Comparison of ENCODE assay signal across 8 cellular contexts in the genomic region with DNA sequence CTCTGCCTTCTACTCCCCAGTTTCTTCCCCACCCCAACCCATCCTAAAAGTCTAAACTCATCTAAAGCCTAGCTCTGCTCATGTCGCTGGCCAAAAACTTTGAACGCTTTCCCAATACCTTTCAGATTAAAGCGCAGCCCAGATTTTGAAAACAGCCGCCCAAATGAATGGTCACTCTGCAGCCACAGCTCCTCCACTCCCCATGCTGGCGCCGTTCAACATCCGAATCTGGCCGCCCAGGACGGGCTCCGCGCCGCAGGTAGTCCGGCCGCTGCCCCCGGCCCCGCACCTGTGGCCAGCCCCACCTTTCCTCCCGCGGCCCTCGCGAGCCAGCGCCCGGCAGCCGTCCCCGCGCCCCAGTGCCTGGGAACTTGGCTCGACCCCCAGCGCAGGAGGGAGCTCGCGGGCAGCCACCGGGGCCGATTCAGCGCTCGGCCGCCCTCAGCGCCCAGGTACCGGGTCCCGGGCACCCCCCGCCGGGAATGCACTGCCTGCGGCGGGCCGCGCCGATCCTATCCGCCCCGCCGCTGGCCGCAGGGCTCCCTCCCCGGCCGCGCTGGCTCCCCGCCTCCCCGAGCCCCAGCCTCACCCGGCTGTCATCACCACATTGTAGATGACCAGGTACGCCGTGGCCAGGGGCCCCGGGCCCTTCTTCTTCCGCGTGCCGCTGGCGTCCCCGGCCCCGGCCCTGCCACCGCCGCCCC. TPM values are rescaled to one million over a fixed set of nuclear protein-coding genes. Genes with fewer than 3 reads are reported as not detected.
DNase-seq lines count a peak whose midpoint lies in the region; ATAC-seq and TF ChIP-seq lines count a peak whose summit lies in the region.

No MANE protein-coding gene starts in this region.

- DNase-seq in NCI-H2227 (lab: John Stamatoyannopoulos, UW; ENCODE audit: unreplicated experiment) (peak; percentile 62), NCI-H2227 treated with DMSO at 0.1 percent for 48 hours (lab: John Stamatoyannopoulos, UW) (no peak), omental fat pad (ENCODE audit: low spot score) (no peak)
- no peak for DNase-seq in activated CD4-positive, alpha-beta memory T cell treated with anti-CD3 and anti-CD28 coated beads, Interleukin-2, amount 10 ng/mL, durations not matched to agents 7 days and 5 days

- ATAC-seq in GM21381 (IDR thresholded peaks at IDR 0.05; ENCODE audit: unreplicated experiment), result peak; percentile 27
- peak; percentile 58 for ATAC-seq in gastroesophageal sphincter
- peak; percentile 50 for ATAC-seq in omental fat pad (ENCODE audit: low FRiP score)
- no peak for ATAC-seq in HG02981 (IDR thresholded peaks at IDR 0.05; ENCODE audit: unreplicated experiment)

- H3K9me3 ChIP-seq in HUES48 (ENCODE audit: control insufficient read depth, insufficient read depth, low read length) (no peaks in the 10 kb centered on the region), gastroesophageal sphincter (no peaks in the 10 kb centered on the region)

- TF ChIP-seq CTCF in gastroesophageal sphincter (IDR thresholded peaks at IDR 0.05), result peak in 2 of 4 experiments; percentile 33 to 57
- no peak for TF ChIP-seq CTCF in omental fat pad (IDR thresholded peaks at IDR 0.05)

- H3K27ac Mint-ChIP-seq in activated CD4-positive, alpha-beta memory T cell treated with anti-CD3 and anti-CD28 coated beads, Interleukin-2, amount 10 ng/mL, durations not matched to agents 7 days and 5 days, result peak overlapping the region; percentile 65

- no peaks in the 10 kb centered on the region; the same call in 1 of the 2 replicates for H3K27me3 ChIP-seq in HUES48 (ENCODE audit: control insufficient read depth, insufficient read depth, low read length)
- no peaks in the 10 kb centered on the region for H3K27me3 ChIP-seq in gastroesophageal sphincter

- H3K36me3 Mint-ChIP-seq in activated CD4-positive, alpha-beta memory T cell treated with anti-CD3 and anti-CD28 coated beads, Interleukin-2, amount 10 ng/mL, durations not matched to agents 7 days and 5 days (ENCODE audit: low read depth), result peaks cover 38% of the 10 kb centered on the region

- peak overlapping the region; percentile 83 for H3K4me3 ChIP-seq in HUES48 (ENCODE audit: low read depth, low read length)
- peak overlapping the region; percentile 80 to 95 for H3K4me3 ChIP-seq in gastroesophageal sphincter

- POLR2A ChIA-PET in activated CD4-positive, alpha-beta memory T cell treated with anti-CD3 and anti-CD28 coated beads, Interleukin-2, amount 10 ng/mL, durations not matched to agents 7 days and 5 days (lab: Charles Lee), result interaction anchor here (0.8 to 3.2 kb wide), 6 partner anchors 8 to 376 kb away, joined by 3 to 11 read pairs (median 4); no protein-coding TSS in a partner anchor

- peaks cover 13% of the 10 kb centered on the region for H3K4me1 ChIP-seq in HUES48 (ENCODE audit: control insufficient read depth, insufficient read depth, low read length)
- H3K4me1 ChIP-seq in gastroesophageal sphincter, result peaks cover 0 to 37% (median 8%) of the 10 kb centered on the region in 3 donors

- peaks cover 27% of the 10 kb centered on the region for H3K4me1 Mint-ChIP-seq in activated CD4-positive, alpha-beta memory T cell treated with anti-CD3 and anti-CD28 coated beads, Interleukin-2, amount 10 ng/mL, durations not matched to agents 7 days and 5 days

- H3K27ac ChIP-seq in HUES48 (ENCODE audit: low read depth, low read length), result peak overlapping the region; percentile 97
- H3K27ac ChIP-seq in gastroesophageal sphincter, result peak overlapping the region; percentile 74 to 96 (median 96)

- no peak for TF ChIP-seq EP300 in gastroesophageal sphincter (IDR thresholded peaks at IDR 0.05)

- H3K36me3 ChIP-seq in HUES48 (ENCODE audit: control insufficient read depth, insufficient read depth, low read length) (peaks cover 21% of the 10 kb centered on the region), gastroesophageal sphincter (peaks cover 0 to 23% of the 10 kb centered on the region in 2 donors)

- H3K9me3 Mint-ChIP-seq in activated CD4-positive, alpha-beta memory T cell treated with anti-CD3 and anti-CD28 coated beads, Interleukin-2, amount 10 ng/mL, durations not matched to agents 7 days and 5 days, result peaks cover 7% of the 10 kb centered on the region

- no peak overlapping the region for H3K4me3 Mint-ChIP-seq in activated CD4-positive, alpha-beta memory T cell treated with anti-CD3 and anti-CD28 coated beads, Interleukin-2, amount 10 ng/mL, durations not matched to agents 7 days and 5 days

- H3K9ac ChIP-seq in HUES48 (ENCODE audit: low read depth, low read length), result peak overlapping the region; percentile 41; the same call in 1 of the 2 replicates

- 0 to 5% methylated on average over 4 to 12 of the region's 65 CpGs for WGBS in gastroesophageal sphincter (ENCODE audit: low coverage in 1 of 2), 2 donors

- H3K27me3 Mint-ChIP-seq in activated CD4-positive, alpha-beta memory T cell treated with anti-CD3 and anti-CD28 coated beads, Interleukin-2, amount 10 ng/mL, durations not matched to agents 7 days and 5 days, result no peaks in the 10 kb centered on the region

- TF ChIP-seq POLR2A in gastroesophageal sphincter (IDR thresholded peaks at IDR 0.05), result no peak

- CTCF ChIA-PET in activated CD4-positive, alpha-beta memory T cell treated with anti-CD3 and anti-CD28 coated beads, Interleukin-2, amount 10 ng/mL, durations not matched to agents 7 days and 5 days (lab: Charles Lee), result interaction anchor here (0.6 to 2.5 kb wide), 4 partner anchors 23 to 980 kb away, joined by 3 to 16 read pairs (median 4); no protein-coding TSS in a partner anchor

RNA-seq across cellular contexts. Expression of a gene that starts 0.4 kb away (rescaled TPM):
- 10 to 100 TPM; 21.0 to 23.2 TPM for total RNA-seq in activated CD4-positive, alpha-beta memory T cell treated with anti-CD3 and anti-CD28 coated beads, Interleukin-2, amount 10 ng/mL, durations not matched to agents 7 days and 5 days
- total RNA-seq in gastroesophageal sphincter (10 to 100 TPM; 21.3 to 36.7 (median 28.1) TPM), omental fat pad (10 to 100 TPM; 31.7 to 44.9 (median 34.0) TPM)
